Comparison of ENCODE assay signal across 1 cellular context in genomic region chrX:2395261-2395850, GRCh38.
TF ChIP-seq lines count a peak whose summit lies in the region.

No MANE protein-coding gene starts in this region.

TF ChIP-seq in WTC11, 78 proteins besides CTCF, POLR2A, EP300 and RAD21 (continued from another document):
- TF ChIP-seq AR (CRISPR knock-in tag; IDR thresholded peaks at IDR 0.05) (no peak), E2F4 (CRISPR knock-in tag; IDR thresholded peaks at IDR 0.05; ENCODE audit: borderline replicate concordance, low read depth) (no peak), ZBTB43 (CRISPR knock-in tag; IDR thresholded peaks at IDR 0.05) (no peak), RELA (CRISPR knock-in tag; IDR thresholded peaks at IDR 0.05; ENCODE audit: borderline replicate concordance) (no peak), KAT7 (CRISPR knock-in tag; IDR thresholded peaks at IDR 0.05; ENCODE audit: borderline replicate concordance) (no peak), CDX4 (CRISPR knock-in tag; IDR thresholded peaks at IDR 0.05; ENCODE audit: borderline replicate concordance) (no peak), ZNF121 (CRISPR knock-in tag; IDR thresholded peaks at IDR 0.05) (no peak), GTF2I (CRISPR knock-in tag; conservative IDR thresholded peaks at IDR 0.05) (no peak), STAT6 (CRISPR knock-in tag; conservative IDR thresholded peaks at IDR 0.05; ENCODE audit: low read depth) (no peak), ZNF425 (CRISPR knock-in tag; conservative IDR thresholded peaks at IDR 0.05) (no peak), HMGXB4 (CRISPR knock-in tag; IDR thresholded peaks at IDR 0.05) (no peak), E2F5 (CRISPR knock-in tag; IDR thresholded peaks at IDR 0.05) (no peak), E2F1 (CRISPR knock-in tag; IDR thresholded peaks at IDR 0.05) (no peak)
TF ChIP-seq in WTC11: peak in this region for 0.
